Comparison of ENCODE assay signal across 21 cellular contexts in the genomic region with DNA sequence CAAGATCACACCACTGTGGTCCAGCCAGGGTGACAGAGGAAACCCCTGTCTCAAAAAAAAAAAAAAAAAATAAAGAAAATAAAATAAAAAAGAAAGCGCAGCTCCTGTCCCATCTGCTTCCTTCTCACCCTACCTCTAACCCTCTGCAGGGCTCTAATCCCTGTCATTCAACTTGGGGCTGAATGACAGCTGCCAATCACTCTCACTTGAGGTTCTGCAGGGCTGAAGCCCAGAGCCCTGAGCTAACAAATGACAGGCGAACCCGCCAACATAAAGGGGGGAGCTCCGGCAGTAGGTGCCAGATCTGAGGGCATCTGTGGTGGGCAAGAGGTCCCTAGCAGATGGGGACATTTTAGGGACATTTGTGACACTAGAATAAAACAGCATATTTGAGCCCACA. TPM values are rescaled to one million over a fixed set of nuclear protein-coding genes. Genes with fewer than 3 reads are reported as not detected.
DNase-seq lines count a peak whose midpoint lies in the region; ATAC-seq, FAIRE-seq and TF ChIP-seq lines count a peak whose summit lies in the region.
"Had no signal": no experiment of that assay in that cellular context is flagged by ENCODE, and none has a peak within 500 bp of the region (broad histone marks: within the 10 kb centered on the region; RNA-seq: fewer than 3 reads in every experiment).

No MANE protein-coding gene starts in this region.

- H3K4me3 Mint-ChIP-seq in MCF 10A (ENCODE audit: unreplicated experiment), result no peak overlapping the region
- H3K4me3 Mint-ChIP-seq: B cell; CD4-positive, alpha-beta T cell; CD8-positive, alpha-beta T cell had no signal

- no peak for FAIRE-seq in K562 (lab: Jason Lieb, UNC)
- FAIRE-seq: A549, D721Med, G401.6, GM12891, GM19239 had no signal

- no peaks in the 10 kb centered on the region for H3K9me3 Mint-ChIP-seq in MCF 10A (ENCODE audit: unreplicated experiment)
- H3K9me3 Mint-ChIP-seq: CD4-positive, alpha-beta T cell; CD8-positive, alpha-beta T cell had no signal

- H3K9me3 ChIP-seq in HEK293 (ENCODE audit: control insufficient read depth, insufficient read depth, low read depth, low read length) (no peaks in the 10 kb centered on the region), K562 (replicated peaks; ENCODE audit: control insufficient read depth, insufficient read depth, low read depth, low read length) (no peaks in the 10 kb centered on the region), neuronal stem cell (replicated peaks in 1 of 2; ENCODE audit: control insufficient read depth in 2 of 2, insufficient read depth in 1 of 2, low read depth in 1 of 2, low read length in 2 of 2) (no peaks in the 10 kb centered on the region), psoas muscle (no peaks in the 10 kb centered on the region)
- H3K9me3 ChIP-seq: A549; BLaER1 treated with 17β-estradiol and CSF1 and Interleukin-3, amounts not matched to agents 10 nM and 100 nM; Caco-2 had no signal

- no peak overlapping the region for H4K91ac ChIP-seq in neuronal stem cell (ENCODE audit: low read depth, low read length, poor library complexity)

- BruUV-seq in K562 (replicated peaks; lab: Mats Ljungman, UMichigan) (no TSS peak), MCF 10A (replicated peaks; lab: Mats Ljungman, UMichigan) (no TSS peak)

- no peak overlapping the region for H2AK5ac ChIP-seq in neuronal stem cell (ENCODE audit: low read depth, low read length)

- peaks cover 19% of the 10 kb centered on the region for H4K20me1 ChIP-seq in K562 (replicated peaks; ENCODE audit: control insufficient read depth, insufficient read depth, low read length)

- ATAC-seq in K562 (no peak), psoas muscle (no peak)
- ATAC-seq: A549; CD8-positive, alpha-beta T cell had no signal

- no peak overlapping the region for H3K9ac ChIP-seq in K562 (ENCODE audit: insufficient read depth in 1 of 2, low read depth in 2 of 2, low read length in 2 of 2)
- no peak overlapping the region for H3K9ac ChIP-seq in neuronal stem cell (ENCODE audit: low read depth, low read length, poor library complexity)
- H3K9ac ChIP-seq: BLaER1 treated with 17β-estradiol and CSF1 and Interleukin-3, amounts not matched to agents 10 nM and 100 nM had no signal

- H3K27me3 ChIP-seq in K562 (ENCODE audit: control insufficient read depth in 2 of 2, insufficient read depth in 2 of 2, low read length in 2 of 2) (peaks cover 6 to 63% of the 10 kb centered on the region in 2 experiments), neuronal stem cell (ENCODE audit: control insufficient read depth in 3 of 3, insufficient read depth in 3 of 3, low read depth in 1 of 3, low read length in 3 of 3) (peaks cover 0 to 53% (median 0%) of the 10 kb centered on the region in 3 experiments), psoas muscle (ENCODE audit: insufficient read depth in 3 of 3, low read length in 2 of 3) (peaks cover 0 to 28% (median 6%) of the 10 kb centered on the region in 3 donors)
- H3K27me3 ChIP-seq: BLaER1 treated with 17β-estradiol and CSF1 and Interleukin-3, amounts not matched to agents 10 nM and 100 nM had no signal

- H3K4me1 ChIP-seq in HEK293 (ENCODE audit: control insufficient read depth, insufficient read depth, low read length), result peaks cover 14% of the 10 kb centered on the region
- peaks cover 0 to 14% of the 10 kb centered on the region in 2 experiments; a peak in 2 of 5 replicates for H3K4me1 ChIP-seq in K562 (replicated peaks in 1 of 2; ENCODE audit: control insufficient read depth in 2 of 2, insufficient read depth in 2 of 2, low read length in 2 of 2)
- H3K4me1 ChIP-seq in neuronal stem cell (ENCODE audit: control insufficient read depth in 2 of 2, insufficient read depth in 1 of 2, low read depth in 1 of 2, low read length in 2 of 2), result peaks cover 3 to 24% of the 10 kb centered on the region in 2 donors
- peaks cover 13% of the 10 kb centered on the region for H3K4me1 ChIP-seq in psoas muscle
- H3K4me1 ChIP-seq: A549, Caco-2 had no signal

- H2AFZ ChIP-seq in K562 (ENCODE audit: low read depth, low read length) (no peak overlapping the region), neuronal stem cell (ENCODE audit: low read length) (no peak overlapping the region)

- no peak overlapping the region for H2BK15ac ChIP-seq in neuronal stem cell (ENCODE audit: low read length)

- H3K4ac ChIP-seq in neuronal stem cell (ENCODE audit: low read length), result no peak overlapping the region

- peaks cover 8% of the 10 kb centered on the region for H3K27me3 Mint-ChIP-seq in MCF 10A (ENCODE audit: insufficient read depth, unreplicated experiment)
- H3K27me3 Mint-ChIP-seq: CD4-positive, alpha-beta T cell had no signal

- no peak overlapping the region for H3K4me3 ChIP-seq in HEK293 (ENCODE audit: low read depth, low read length)
- H3K4me3 ChIP-seq in K562, result no peak overlapping the region
- H3K4me3 ChIP-seq in neuronal stem cell (ENCODE audit: low read length in 2 of 2), result no peak overlapping the region
- no peak overlapping the region for H3K4me3 ChIP-seq in psoas muscle
- H3K4me3 ChIP-seq: A549; BLaER1 treated with 17β-estradiol and CSF1 and Interleukin-3, amounts not matched to agents 10 nM and 100 nM had no signal

- H3K4me2 ChIP-seq in K562 (ENCODE audit: insufficient read depth, low read length) (no peak overlapping the region), neuronal stem cell (ENCODE audit: insufficient read depth, low read length, poor library complexity, severe bottlenecking) (no peak overlapping the region)
- H3K4me2 ChIP-seq: A549; BLaER1 treated with 17β-estradiol and CSF1 and Interleukin-3, amounts not matched to agents 10 nM and 100 nM had no signal

- no peak overlapping the region for H2BK12ac ChIP-seq in neuronal stem cell (ENCODE audit: low read length)

- no peaks in the 10 kb centered on the region for H3K36me3 Mint-ChIP-seq in MCF 10A (ENCODE audit: insufficient read depth, unreplicated experiment)
- H3K36me3 Mint-ChIP-seq: CD8-positive, alpha-beta T cell had no signal

- no peaks in the 10 kb centered on the region for H3K79me1 ChIP-seq in neuronal stem cell (ENCODE audit: low read depth, low read length)

- DNase-seq in K562 (ENCODE audit: extremely low read depth in 1 of 4, low spot score in 3 of 4) (no peak), neuronal stem cell (ENCODE audit: low spot score) (no peak), psoas muscle (no peak), MCF 10A (ENCODE audit: unreplicated experiment) (no peak)
- DNase-seq: AML-193; Caco-2; Calu3; CD4-positive, alpha-beta T cell; CD8-positive, alpha-beta T cell; DMS79 treated with DMSO at 0.1 percent for 48 hours; GF-D8 had no signal

- H3K27ac ChIP-seq in HEK293 (ENCODE audit: extremely low read depth, low read depth, low read length) (no peak overlapping the region), K562 (ENCODE audit: extremely low read depth, low read depth, low read length) (no peak overlapping the region), neuronal stem cell (replicated peaks; ENCODE audit: low read length) (no peak overlapping the region), psoas muscle (no peak overlapping the region)
- H3K27ac ChIP-seq: 22Rv1; A549; BLaER1 treated with 17β-estradiol and CSF1 and Interleukin-3, amounts not matched to agents 10 nM and 100 nM; C4-2B had no signal

- H3K36me3 ChIP-seq in HEK293 (ENCODE audit: control insufficient read depth in 2 of 2, insufficient read depth in 1 of 2, low read length in 2 of 2) (no peaks in the 10 kb centered on the region), K562 (ENCODE audit: control insufficient read depth, insufficient read depth, low read length) (no peaks in the 10 kb centered on the region), neuronal stem cell (replicated peaks in 1 of 2; ENCODE audit: control insufficient read depth in 2 of 2, insufficient read depth in 2 of 2, low read length in 2 of 2) (no peaks in the 10 kb centered on the region), psoas muscle (ENCODE audit: insufficient read depth in 1 of 2, low read depth in 1 of 2) (no peaks in the 10 kb centered on the region)
- H3K36me3 ChIP-seq: BLaER1 treated with 17β-estradiol and CSF1 and Interleukin-3, amounts not matched to agents 10 nM and 100 nM had no signal

- H2BK5ac ChIP-seq in neuronal stem cell (ENCODE audit: low read length), result peak overlapping the region; percentile 40

- H3K27ac Mint-ChIP-seq in MCF 10A (ENCODE audit: low read depth, unreplicated experiment), result no peak overlapping the region
- H3K27ac Mint-ChIP-seq: B cell; CD4-positive, alpha-beta T cell; CD8-positive, alpha-beta T cell had no signal

- TF ChIP-seq EP300 in K562 (IDR thresholded peaks at IDR 0.05; ENCODE audit: low read length), result no peak

- no peak for TF ChIP-seq CTCF in HEK293 (tag by site-specific recombination; IDR thresholded peaks at IDR 0.05)
- no peak for TF ChIP-seq CTCF in K562 (IDR thresholded peaks at IDR 0.05 in 2 of 3, conservative IDR thresholded peaks at IDR 0.05 in 1 of 3; ENCODE audit: insufficient read depth in 2 of 3, low read depth in 1 of 3, low read length in 3 of 3)
- no peak for TF ChIP-seq CTCF in psoas muscle (IDR thresholded peaks at IDR 0.05)
- TF ChIP-seq CTCF in MCF 10A (IDR thresholded peaks at IDR 0.05; ENCODE audit: unreplicated experiment), result no peak

- no peak for TF ChIP-seq POLR2A in K562 (conservative IDR thresholded peaks at IDR 0.05)

- intact Hi-C loops in K562 (cut with micrococcal nuclease), result no loop called here
- intact Hi-C loops in psoas muscle (cut with DNase I), result no loop called here
- intact Hi-C loops in MCF 10A (cut with micrococcal nuclease), result no loop called here

- peaks cover 9% of the 10 kb centered on the region for H3K4me1 Mint-ChIP-seq in MCF 10A (ENCODE audit: insufficient read depth, unreplicated experiment)
- H3K4me1 Mint-ChIP-seq: B cell had no signal

- no peaks in the 10 kb centered on the region for H3K79me2 ChIP-seq in K562 (ENCODE audit: control insufficient read depth, insufficient read depth, low read length)

- H2BK120ac ChIP-seq in neuronal stem cell (ENCODE audit: low read depth, low read length), result no peak overlapping the region

- H3K9me1 ChIP-seq in K562 (ENCODE audit: control insufficient read depth, insufficient read depth, low read length), result peaks cover 2% of the 10 kb centered on the region

- H3K23ac ChIP-seq in neuronal stem cell (ENCODE audit: low read depth, low read length, poor library complexity), result no peak overlapping the region

- no peak overlapping the region for H4K8ac ChIP-seq in neuronal stem cell (ENCODE audit: low read depth, low read length)

- in situ Hi-C loops in K562 (cut with MboI), result no loop called here

- 0% methylated on average over 3 of the region's 4 CpGs for WGBS in K562 (ENCODE audit: insufficient coverage, low coverage, missing lambda C conversion rate)
- no CpG with 5 or more reads among the region's 4 CpGs for WGBS in neuronal stem cell (ENCODE audit: extremely low coverage in 2 of 2, insufficient read length in 2 of 2, insufficient replicate concordance in 1 of 2), 2 donors
- 79 to 88% (median 87%) methylated on average over 4 of the region's 4 CpGs for WGBS in psoas muscle, 3 donors

- no peak overlapping the region for H3K14ac ChIP-seq in neuronal stem cell (ENCODE audit: low read length)

- CTCF ChIA-PET in HEK293 (lab: Yijun Ruan, JAX) (interaction anchor here (0.6 to 1.1 kb wide), 3 partner anchors 73 to 273 kb away, joined by 3 to 4 read pairs (median 4); no protein-coding TSS in a partner anchor), K562 (lab: Yijun Ruan, JAX; ENCODE audit: low intra/inter-chr PET ratio) (no interaction called here), MCF 10A (lab: Yijun Ruan, JAX) (interaction anchor here (0.6 kb wide), 1 partner anchor 968 kb away, joined by 4 read pairs; no protein-coding TSS in a partner anchor)

- POLR2A ChIA-PET in HEK293 (lab: Yijun Ruan, JAX) (no interaction called here), K562 (lab: Yijun Ruan, JAX) (interaction anchor here (0.7 kb wide), 1 partner anchor 17 kb away, joined by 5 read pairs; no protein-coding TSS in a partner anchor), MCF 10A (lab: Yijun Ruan, JAX) (no interaction called here)

- TF ChIP-seq RAD21 in K562 (CRISPR knock-in tag; conservative IDR thresholded peaks at IDR 0.05 in 1 of 2, IDR thresholded peaks at IDR 0.05 in 1 of 2), result no peak

- H3K18ac ChIP-seq in neuronal stem cell (ENCODE audit: low read length), result no peak overlapping the region

RNA-seq across cellular contexts. Expression of a gene that starts 44.3 kb away (rescaled TPM):
- total RNA-seq in K562 (2011; cell fraction: chromatin; rRNA removed; ENCODE audit: low replicate concordance), result 111 and 287 TPM in 2 replicates
- 149 and 158 TPM in 2 replicates for total RNA-seq in K562 (2011; cell fraction: nucleolus; rRNA removed)
- total RNA-seq in K562 (2011; cell fraction: nucleoplasm; rRNA removed), result 121 and 125 TPM in 2 replicates
- total RNA-seq in K562 (2014; rRNA removed) (14.0 and 17.2 TPM in 2 replicates), K562 (2014; rRNA removed; fragmentation: Illumina TruSeq; extraction: Trizol) (6.5 and 9.1 TPM in 2 replicates), K562 (2015; rRNA removed; fragmentation: Illumina TruSeq; extraction: Trizol) (11.2 and 13.6 TPM in 2 replicates), K562 (2021) (32.3 and 45.5 TPM in 2 replicates), psoas muscle (10 to 100 TPM; 26.7 to 80.8 (median 50.8) TPM), MCF 10A (2022) (34.5 and 40.3 TPM in 2 replicates)
- polyA plus RNA-seq in K562 (2011; rRNA removed) (16.4 and 22.8 TPM in 2 replicates), K562 (2014; fragmentation: Illumina TruSeq; extraction: Trizol) (13.9 and 15.2 TPM in 2 replicates), K562 (2014; fragmentation: Nextera tagmentation; extraction: Ambion mirVana) (under 1 TPM; 0.06 to 0.14 TPM), K562 (2014; rRNA removed) (36.5 and 42.5 TPM in 2 replicates), psoas muscle (10 to 100 TPM in 2 of 3 donors, 1 to 10 TPM in 1; 7.5 to 24.1 (median 12.4) TPM)
- polyA plus RNA-seq in K562 (2011; cell fraction: cytosol; rRNA removed), result 7.9 and 11.1 TPM in 2 replicates
- polyA plus RNA-seq in K562 (2011; cell fraction: nucleus; rRNA removed), result 246 and 319 TPM in 2 replicates
- 25.6 and 37.4 TPM in 2 replicates for polyA plus RNA-seq in K562 (2012)
- 6.3 and 9.9 TPM in 2 replicates for polyA minus RNA-seq in K562 (2011; rRNA and poly(A)+ RNA removed)
- 5.7 and 13.2 TPM in 2 replicates for polyA minus RNA-seq in K562 (2011; cell fraction: cytosol; rRNA and poly(A)+ RNA removed)
- 49.8 and 50.9 TPM in 2 replicates for polyA minus RNA-seq in K562 (2011; cell fraction: nucleus; rRNA and poly(A)+ RNA removed)
- 17.4 TPM for polyA plus RNA-seq in neuronal stem cell (2013, experiment 1 of 2)
- 18.1 TPM for polyA plus RNA-seq in neuronal stem cell (2013, experiment 2 of 2)
